In the genomic region with DNA sequence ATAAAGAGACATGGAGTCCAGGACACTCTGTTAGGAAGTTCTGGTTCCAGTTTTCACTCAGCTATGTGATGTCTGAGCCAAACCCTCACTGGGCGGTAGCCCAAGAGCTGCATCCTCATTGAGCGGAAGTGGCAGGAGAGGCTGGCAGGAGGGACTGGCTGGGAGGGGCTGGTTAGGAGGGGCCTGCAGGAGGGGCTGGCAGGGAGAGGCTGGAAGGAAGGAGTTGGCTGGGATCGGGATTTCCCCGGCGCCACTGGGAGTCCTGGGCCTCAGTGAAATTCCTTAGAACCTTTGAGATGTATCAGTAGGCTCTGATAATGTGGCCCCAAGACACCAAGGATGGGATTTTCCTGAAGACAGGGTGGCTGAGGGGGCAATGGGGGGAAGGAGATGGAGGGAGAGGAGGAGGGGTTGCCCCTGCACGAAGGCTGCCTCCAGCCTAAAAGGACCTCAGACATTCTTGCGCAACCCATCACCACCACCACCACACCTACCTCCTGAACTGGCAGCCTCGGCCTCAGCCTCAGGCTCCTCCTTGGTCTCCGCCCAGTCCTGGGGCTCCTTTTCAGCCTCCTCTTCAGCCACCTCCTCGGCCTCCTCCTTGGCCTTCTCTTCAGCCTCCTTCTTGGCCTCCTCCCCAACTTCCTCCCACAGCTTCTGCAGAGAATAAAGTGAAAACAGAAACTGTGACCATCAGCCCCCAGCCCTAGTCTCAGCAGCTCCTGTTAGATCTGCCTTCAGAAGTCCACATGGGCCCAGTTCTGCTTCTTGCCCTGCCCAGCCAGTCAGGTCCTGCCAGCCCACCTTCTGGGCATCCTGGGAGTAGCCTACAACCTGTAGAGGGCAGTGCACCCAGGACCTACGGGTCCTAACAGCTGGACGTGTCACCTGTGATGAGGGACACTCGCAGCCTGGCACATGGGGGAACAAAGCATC, we compare ENCODE assay signal across 9 cellular contexts. TPM values are rescaled to one million over a fixed set of nuclear protein-coding genes. Genes with fewer than 3 reads are reported as not detected.
A peak's percentile ranks its signal among the peaks of the same experiment; 100 is the strongest.
DNase-seq lines count a peak whose midpoint lies in the region; ATAC-seq, FAIRE-seq and TF ChIP-seq lines count a peak whose summit lies in the region.
"Had no signal": no experiment of that assay in that cellular context is flagged by ENCODE, and none has a peak within 500 bp of the region (broad histone marks: within the 10 kb centered on the region; RNA-seq: fewer than 3 reads in every experiment).

No MANE protein-coding gene starts in this region.

- TF ChIP-seq RAD21 in A549 (conservative IDR thresholded peaks at IDR 0.05 in 1 of 2, IDR thresholded peaks at IDR 0.05 in 1 of 2): 0 out of 5 replicates have a peak, but pooled peaks of 1 of the 2 experiments have one; percentile 6

- H3K4me1 ChIP-seq in A549 (peaks cover 15% of the 10 kb centered on the region), breast epithelium (peaks cover 6 to 12% of the 10 kb centered on the region in 2 donors)

- DNase-seq in A549 (ENCODE audit: low read depth in 1 of 2, low spot score in 1 of 2) (peak; percentile 35 to 36), HTR-8/SVneo (ENCODE audit: insufficient read length, low spot score) (no peak), breast epithelium (ENCODE audit: low spot score in 2 of 2) (peak; percentile 70 to 93), kidney tubule cell (ENCODE audit: low spot score) (peak; percentile 88)
- DNase-seq in activated CD4-positive, alpha-beta T cell treated with anti-CD3 and anti-CD28 coated beads, Interleukin-2, amount 50 U/mL, for 48 hours: no peak

- TF ChIP-seq POLR2A in A549 (IDR thresholded peaks at IDR 0.05; ENCODE audit: low read length) (no peak), breast epithelium (IDR thresholded peaks at IDR 0.05) (no peak)

- CTCF ChIA-PET in A549 (lab: Yijun Ruan, JAX): interaction anchor here (0.6 to 1.2 kb wide), 7 partner anchors 9 to 206 kb away, joined by 3 to 6 read pairs (median 3); no protein-coding TSS in a partner anchor

- POLR2A ChIA-PET in A549 (lab: Yijun Ruan, JAX): no interaction called here

- intact Hi-C loops in breast epithelium (cut with DNase I; ENCODE audit: low total_unique reads): no loop called here

- TF ChIP-seq CTCF in A549 (IDR thresholded peaks at IDR 0.05): peak; percentile 18; the same call in 1 of the 3 replicates
- no peak for TF ChIP-seq CTCF in breast epithelium (IDR thresholded peaks at IDR 0.05)

- H3K4me2 ChIP-seq in A549: no peak overlapping the region

- 82% methylated on average over 13 of the region's 13 CpGs for WGBS in A549 (ENCODE audit: missing lambda C conversion rate)

- TF ChIP-seq EP300 in A549 (IDR thresholded peaks at IDR 0.05): no peak

- no peaks in the 10 kb centered on the region for H3K27me3 ChIP-seq in breast epithelium

- H3K36me3 ChIP-seq in breast epithelium: no peaks in the 10 kb centered on the region

- no peak overlapping the region for H3K4me3 ChIP-seq in A549
- H3K4me3 ChIP-seq in breast epithelium: peak overlapping the region in 2 of 3 donors; percentile 14 to 31

- H3K9me3 ChIP-seq in A549 (no peaks in the 10 kb centered on the region), breast epithelium (no peaks in the 10 kb centered on the region)

- H3K27ac ChIP-seq in A549 (no peak overlapping the region), breast epithelium (peak overlapping the region; percentile 75 to 89)
- H3K27ac ChIP-seq: VCaP had no signal

- no peak for FAIRE-seq in A549 (lab: Jason Lieb, UNC)
- peak; percentile 57 for FAIRE-seq in HTR-8/SVneo (lab: Jason Lieb, UNC)

- ATAC-seq in A549 (peak; percentile 63 to 82), GM18867 (IDR thresholded peaks at IDR 0.05; ENCODE audit: unreplicated experiment) (no peak), HG02938 (IDR thresholded peaks at IDR 0.05; ENCODE audit: unreplicated experiment) (no peak), GM21529 (IDR thresholded peaks at IDR 0.05; ENCODE audit: unreplicated experiment) (no peak)

TF ChIP-seq in A549, 52 proteins besides CTCF, POLR2A, EP300 and RAD21:
- TF ChIP-seq, protein P1, sequence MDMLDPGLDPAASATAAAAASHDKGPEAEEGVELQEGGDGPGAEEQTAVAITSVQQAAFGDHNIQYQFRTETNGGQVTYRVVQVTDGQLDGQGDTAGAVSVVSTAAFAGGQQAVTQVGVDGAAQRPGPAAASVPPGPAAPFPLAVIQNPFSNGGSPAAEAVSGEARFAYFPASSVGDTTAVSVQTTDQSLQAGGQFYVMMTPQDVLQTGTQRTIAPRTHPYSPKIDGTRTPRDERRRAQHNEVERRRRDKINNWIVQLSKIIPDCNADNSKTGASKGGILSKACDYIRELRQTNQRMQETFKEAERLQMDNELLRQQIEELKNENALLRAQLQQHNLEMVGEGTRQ (IDR thresholded peaks at IDR 0.05): no peak
- peak; percentile 81 to 91; a peak in 3 of 4 replicates for TF ChIP-seq CEBPB (IDR thresholded peaks at IDR 0.05)

RNA-seq across cellular contexts. Expression of a gene that starts 31.7 kb away (rescaled TPM):
- polyA plus RNA-seq in A549 (2011; rRNA removed): 0.12 and 0.39 TPM in 2 replicates
- polyA plus RNA-seq in A549 (2012; cell fraction: cytosol; rRNA removed): 0.19 and 0.45 TPM in 2 replicates
- 0.11 and 0.29 TPM in 2 replicates for polyA plus RNA-seq in A549 (2012; cell fraction: nucleus; rRNA removed)
- 0.15 to 0.23 TPM (median 0.21 TPM) in 3 replicates for polyA plus RNA-seq in A549 (2017; fragmentation: RNase III; extraction: RNeasy Plus Mini Kit Qiagen cat#74134 plus additional on column Dnase treatment)
- 0.10 TPM in 1 of 2 replicates, not detected in the other for polyA minus RNA-seq in A549 (2011; rRNA and poly(A)+ RNA removed)
- total RNA-seq in breast epithelium: not detected

Comparison
In these comparisons a context has a peak if more than half of its experiments do, and no peak if none do; other contexts are left out.
1. ATAC-seq: peak in A549 (2 of 2); none in GM18867 (single experiment), HG02938 (single experiment) and GM21529 (single experiment).
2. DNase-seq: peak in A549 (2 of 2), breast epithelium (2 of 2) and kidney tubule cell (single experiment); none in HTR-8/SVneo (single experiment) and activated CD4-positive, alpha-beta T cell treated with anti-CD3 and anti-CD28 coated beads, Interleukin-2, amount 50 U/mL, for 48 hours (0 of 2).
3. H3K27ac ChIP-seq: peak in breast epithelium (2 of 2); none in A549 (0 of 2).